1 cellular context compared by ENCODE assay signal in genomic region chr11:17063171-17064002, GRCh38.
TF ChIP-seq lines count a peak whose summit lies in the region.

No MANE protein-coding gene starts in this region.

TF ChIP-seq in HCT116, 20 proteins besides CTCF, POLR2A, EP300 and RAD21 (continued from another document):
- TF ChIP-seq TCF7L2 (IDR thresholded peaks at IDR 0.05; ENCODE audit: borderline replicate concordance, extremely low read depth, insufficient read depth, insufficient read length): no peak
- TF ChIP-seq SIN3A (IDR thresholded peaks at IDR 0.05; ENCODE audit: low read depth): no peak
- no peak for TF ChIP-seq ATF3 (IDR thresholded peaks at IDR 0.05)
- no peak for TF ChIP-seq EZH2phosphoT487 (IDR thresholded peaks at IDR 0.05; ENCODE audit: borderline replicate concordance)
- no peak for TF ChIP-seq POLR2AphosphoS5 (IDR thresholded peaks at IDR 0.05; ENCODE audit: low read depth, low read length)
- no peak for TF ChIP-seq SP1 (IDR thresholded peaks at IDR 0.05; ENCODE audit: low read depth)
- TF ChIP-seq CEBPB (IDR thresholded peaks at IDR 0.05; ENCODE audit: low read depth): no peak
- TF ChIP-seq YY1 (IDR thresholded peaks at IDR 0.05; ENCODE audit: extremely low read depth, insufficient replicate concordance, low read depth, low read length): no peak
- TF ChIP-seq REST (IDR thresholded peaks at IDR 0.05; ENCODE audit: low read depth): no peak
- TF ChIP-seq ZNF274 (IDR thresholded peaks at IDR 0.05; ENCODE audit: low read depth, low read length): no peak
- no peak for TF ChIP-seq MAX (IDR thresholded peaks at IDR 0.05)
- TF ChIP-seq EGR1 (IDR thresholded peaks at IDR 0.05; ENCODE audit: low read depth): no peak
- TF ChIP-seq SRF (IDR thresholded peaks at IDR 0.05; ENCODE audit: low read depth): no peak
